In the genomic region with DNA sequence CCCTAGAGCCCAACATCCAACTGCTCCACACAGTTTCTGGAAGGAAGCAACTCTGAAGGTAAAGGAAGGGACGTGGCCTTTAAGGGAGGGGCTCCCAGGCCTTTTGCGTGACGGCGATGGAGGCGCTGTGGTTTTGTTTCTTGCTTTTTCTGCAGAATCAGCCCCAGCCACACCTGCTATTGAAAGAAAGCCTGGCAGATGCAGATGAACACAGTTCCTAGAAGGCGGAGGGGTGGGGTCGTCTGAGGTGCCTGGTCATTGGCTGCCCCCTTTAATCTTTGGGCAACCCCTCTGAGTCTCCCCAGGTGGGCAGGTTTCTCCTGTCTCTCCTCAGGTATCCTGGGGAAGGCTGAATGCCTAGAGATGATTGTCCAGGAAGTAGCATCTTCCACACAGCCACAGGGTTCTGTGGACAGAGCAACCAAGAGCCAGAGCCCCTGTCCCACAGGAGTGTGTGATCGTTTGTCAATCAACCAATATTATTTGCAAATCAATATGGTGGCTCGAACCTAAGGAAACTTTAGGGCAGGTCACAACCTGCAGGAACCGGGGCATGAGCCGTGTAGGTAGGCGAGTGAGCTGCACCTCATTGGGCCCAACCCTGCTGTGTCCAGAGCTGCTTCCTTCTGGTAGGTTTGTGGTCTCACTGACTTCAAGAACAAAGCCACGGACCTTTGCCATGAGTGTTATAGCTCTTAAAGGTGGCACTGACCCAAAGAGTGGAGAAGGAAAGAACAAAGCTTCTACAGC, we compare ENCODE assay signal across 30 cellular contexts.
DNase-seq lines count a peak whose midpoint lies in the region; ATAC-seq, FAIRE-seq and TF ChIP-seq lines count a peak whose summit lies in the region.
"Had no signal": no experiment of that assay in that cellular context is flagged by ENCODE, and none has a peak within 500 bp of the region (broad histone marks: within the 10 kb centered on the region; RNA-seq: fewer than 3 reads in every experiment).

No MANE protein-coding gene starts in this region.

- H3K4ac ChIP-seq in H9 (ENCODE audit: low read depth, low read length), result no peak overlapping the region

- H3K27ac Mint-ChIP-seq in H9, result no peak overlapping the region
- no peak overlapping the region for H3K27ac Mint-ChIP-seq in activated T-helper 17 cell treated with anti-CD3 and anti-CD28 coated beads, Interleukin-2, amount 50 U/mL, for 72 hours
- H3K27ac Mint-ChIP-seq: activated naive CD8-positive, alpha-beta T cell treated with anti-CD3 and anti-CD28 coated beads for 36 hours; activated T-helper 2 cell treated with anti-CD3 and anti-CD28 coated beads, Interferon-gamma antibody, Interleukin-2, Interleukin-4, amounts not matched to agents 10 μg/mL and 5 μg/mL and 100 μg/mL, durations not matched to agents 14 hours and 24 hours and 36 hours; naive thymus-derived CD4-positive, alpha-beta T cell had no signal

- no peaks in the 10 kb centered on the region for H3K36me3 ChIP-seq in BE2C
- H3K36me3 ChIP-seq: lower lobe of right lung, neutrophil, prostate gland, upper lobe of right lung had no signal

- no peak overlapping the region for H2AFZ ChIP-seq in H9 (ENCODE audit: low read length)

- no peak overlapping the region for H2BK5ac ChIP-seq in H9 (ENCODE audit: insufficient read length, low read length)

- ATAC-seq in activated T-helper 17 cell treated with anti-CD3 and anti-CD28 coated beads, Interleukin-2, amount 50 U/mL, for 72 hours (replicated peaks), result peak; percentile 32
- ATAC-seq in HG03571 (IDR thresholded peaks at IDR 0.05; ENCODE audit: unreplicated experiment) (no peak), HG02970 (IDR thresholded peaks at IDR 0.05; ENCODE audit: low FRiP score, unreplicated experiment) (no peak)
- ATAC-seq: GM12878; K562; naive thymus-derived CD4-positive, alpha-beta T cell; PC-3; upper lobe of right lung had no signal

- H3T11ph ChIP-seq in H9 (ENCODE audit: low read length), result no peak overlapping the region

- no peak overlapping the region for H4K8ac ChIP-seq in H9 (replicated peaks; ENCODE audit: insufficient read length, low read depth, low read length)

- H3K4me3 Mint-ChIP-seq in H9, result no peak overlapping the region
- H3K4me3 Mint-ChIP-seq in activated T-helper 17 cell treated with anti-CD3 and anti-CD28 coated beads, Interleukin-2, amount 50 U/mL, for 72 hours, result no peak overlapping the region
- H3K4me3 Mint-ChIP-seq: activated naive CD8-positive, alpha-beta T cell treated with anti-CD3 and anti-CD28 coated beads for 36 hours; naive thymus-derived CD4-positive, alpha-beta T cell; T-helper 2 cell treated with Interferon-gamma antibody and Interleukin-4, amounts not matched to agents 5 μg/mL and 100 μg/mL, for 36 hours had no signal

- no peak overlapping the region for H4K5ac ChIP-seq in H9 (ENCODE audit: insufficient read length, low read depth, low read length)

- H3K23me2 ChIP-seq in H9 (ENCODE audit: insufficient read length, low read depth, low read length, poor library complexity, severe bottlenecking), result no peaks in the 10 kb centered on the region

- H3K27me3 ChIP-seq in BE2C (peaks cover 19% of the 10 kb centered on the region), H9 (ENCODE audit: insufficient read depth, low read length) (no peaks in the 10 kb centered on the region)
- H3K27me3 ChIP-seq: BLaER1, upper lobe of right lung had no signal

- peaks cover 21% of the 10 kb centered on the region for H3K27me3 Mint-ChIP-seq in H9 (ENCODE audit: low read depth)
- no peaks in the 10 kb centered on the region for H3K27me3 Mint-ChIP-seq in activated T-helper 17 cell treated with anti-CD3 and anti-CD28 coated beads, Interleukin-2, amount 50 U/mL, for 72 hours

- no peak overlapping the region for H3K27ac ChIP-seq in H9 (ENCODE audit: insufficient read length, low read depth, low read length)
- H3K27ac ChIP-seq: BLaER1, lower lobe of right lung, neutrophil, prostate gland, upper lobe of right lung had no signal

- H3K4me3 ChIP-seq in BE2C (ENCODE audit: low read depth, low read length), result no peak overlapping the region
- H3K4me3 ChIP-seq: BLaER1, GM12878, K562, lower lobe of right lung, prostate gland, upper lobe of right lung had no signal

- no peak overlapping the region for H3K14ac ChIP-seq in H9 (ENCODE audit: insufficient read depth, low read length)

- no peaks in the 10 kb centered on the region for H4K20me1 ChIP-seq in H9 (ENCODE audit: control insufficient read depth, insufficient read depth, insufficient read length)
- H4K20me1 ChIP-seq: BLaER1 had no signal

- no peaks in the 10 kb centered on the region for H3K79me2 ChIP-seq in H9 (ENCODE audit: insufficient read depth, low read length)

- peaks cover 28 to 32% of the 10 kb centered on the region in 2 experiments for H3K9me3 Mint-ChIP-seq in H9
- no peaks in the 10 kb centered on the region for H3K9me3 Mint-ChIP-seq in activated T-helper 17 cell treated with anti-CD3 and anti-CD28 coated beads, Interleukin-2, amount 50 U/mL, for 72 hours

- no peaks in the 10 kb centered on the region for H3K79me1 ChIP-seq in H9 (ENCODE audit: insufficient read depth, low read depth, low read length, poor library complexity, severe bottlenecking)

- H2BK12ac ChIP-seq in H9 (ENCODE audit: insufficient read length, low read depth, low read length), result no peak overlapping the region

- TF ChIP-seq CTCF in BE2C (IDR thresholded peaks at IDR 0.05; ENCODE audit: low read depth, low read length), result no peak
- no peak for TF ChIP-seq CTCF in H9 (conservative IDR thresholded peaks at IDR 0.05)

- H3K4me1 ChIP-seq in BE2C (no peaks in the 10 kb centered on the region), H9 (ENCODE audit: insufficient read depth, low read length) (no peaks in the 10 kb centered on the region)
- H3K4me1 ChIP-seq: BLaER1, lower lobe of right lung, prostate gland, upper lobe of right lung had no signal

- H2BK120ac ChIP-seq in H9 (ENCODE audit: low read depth, low read length, poor library complexity, severe bottlenecking), result no peak overlapping the region

- no peaks in the 10 kb centered on the region for H3K4me1 Mint-ChIP-seq in H9
- peaks cover 4% of the 10 kb centered on the region for H3K4me1 Mint-ChIP-seq in activated T-helper 17 cell treated with anti-CD3 and anti-CD28 coated beads, Interleukin-2, amount 50 U/mL, for 72 hours
- H3K4me1 Mint-ChIP-seq: activated naive CD8-positive, alpha-beta T cell treated with anti-CD3 and anti-CD28 coated beads for 36 hours had no signal

- no peak overlapping the region for H3K9ac ChIP-seq in H9 (ENCODE audit: extremely low read depth, insufficient read length, low read length)
- H3K9ac ChIP-seq: BLaER1 had no signal

- H2BK20ac ChIP-seq in H9 (ENCODE audit: low read depth, low read length, poor library complexity, severe bottlenecking), result no peak overlapping the region

- peak; percentile 3 for DNase-seq in BE2C
- DNase-seq in H9, result peak; percentile 15
- peak; percentile 80 for DNase-seq in mesenteric fat pad (ENCODE audit: low spot score)
- no peak for DNase-seq in COLO829 (ENCODE audit: low spot score)
- DNase-seq in GM19239 (ENCODE audit: insufficient read length, low spot score), result no peak
- DNase-seq: activated naive CD8-positive, alpha-beta T cell treated with anti-CD3 and anti-CD28 coated beads for 36 hours; DMS153; effector memory CD4-positive, alpha-beta T cell; lower lobe of right lung; NCI-H1417 treated with DMSO at 0.1 percent for 48 hours; NCI-H2029 treated with DMSO at 0.1 percent for 48 hours; NCI-H526 treated with DMSO at 0.1 percent for 48 hours; PC-3; stimulated activated CD4-positive, alpha-beta T cell treated with anti-CD3 and anti-CD28 coated beads, Interleukin-15, amount 100 ng/mL, for 24 hours; stimulated activated CD4-positive, alpha-beta T cell treated with anti-CD3 and anti-CD28 coated beads, Interleukin-4, amount 100 ng/mL, for 4 hours had no signal

- H3K23ac ChIP-seq in H9 (ENCODE audit: insufficient read length, low read depth, low read length), result no peak overlapping the region

- H3K4me2 ChIP-seq in H9 (ENCODE audit: insufficient read depth, insufficient read length, low read length), result no peak overlapping the region
- H3K4me2 ChIP-seq: BLaER1 had no signal

- no peak overlapping the region for H2BK15ac ChIP-seq in H9 (ENCODE audit: low read depth, low read length)

- H3K9me3 ChIP-seq in BE2C (peaks cover 8% of the 10 kb centered on the region; the same call in 1 of the 2 replicates), H9 (ENCODE audit: control insufficient read depth, low read depth, low read length) (peaks cover 23% of the 10 kb centered on the region)
- H3K9me3 ChIP-seq: prostate gland had no signal

- H3K18ac ChIP-seq in H9 (ENCODE audit: insufficient read length, low read depth, low read length), result no peak overlapping the region

- H4K91ac ChIP-seq in H9 (ENCODE audit: insufficient read length, low read depth, low read length), result no peak overlapping the region

- peaks cover 5 to 11% (median 9%) of the 10 kb centered on the region in 3 experiments; a peak in 6 of 7 replicates for H3K36me3 Mint-ChIP-seq in H9 (ENCODE audit: insufficient read depth in 1 of 3, low read depth in 3 of 3)
- H3K36me3 Mint-ChIP-seq in activated T-helper 17 cell treated with anti-CD3 and anti-CD28 coated beads, Interleukin-2, amount 50 U/mL, for 72 hours (ENCODE audit: low read depth), result no peaks in the 10 kb centered on the region
- H3K36me3 Mint-ChIP-seq: activated naive CD8-positive, alpha-beta T cell treated with anti-CD3 and anti-CD28 coated beads for 36 hours had no signal

- H2AK5ac ChIP-seq in H9 (ENCODE audit: insufficient read length, low read length), result no peak overlapping the region

- no peak for FAIRE-seq in GM19239 (lab: Jason Lieb, UNC)
- FAIRE-seq: colon, GM12878, HTR-8/SVneo, islet of Langerhans, K562 had no signal

- whole genome bisulfite sequencing in H9 (ENCODE audit: extremely low coverage, insufficient read length, low lambda C conversion rate), result no CpG with 5 or more reads among the region's 13 CpGs

- no peak overlapping the region for H3K56ac ChIP-seq in H9 (ENCODE audit: insufficient read length, low read depth, low read length)

Comparison
In these comparisons a context has a peak if more than half of its experiments do, and no peak if none do; other contexts are left out.
1. DNase-seq: peak in BE2C (single experiment), H9 (single experiment) and mesenteric fat pad (single experiment); none in COLO829 (single experiment) and GM19239 (single experiment).